ENCODE assay signal across 1 cellular context in genomic region chr5:120463991-120464626, GRCh38.
TF ChIP-seq lines count a peak whose summit lies in the region.

Gene PRR16 (plus strand): TSS chr5:120464300.

TF ChIP-seq in K562, 482 proteins besides CTCF, POLR2A, EP300 and RAD21 (continued from another document and continues in another):
- TF ChIP-seq MITF (IDR thresholded peaks at IDR 0.05) (no peak), MNT (conservative IDR thresholded peaks at IDR 0.05) (no peak), OTX1 (CRISPR knock-in tag; IDR thresholded peaks at IDR 0.05) (no peak), NRF1 (conservative IDR thresholded peaks at IDR 0.05 in 1 of 2, IDR thresholded peaks at IDR 0.05 in 1 of 2) (peak; percentile 83 to 86), ZNF507 (tag; conservative IDR thresholded peaks at IDR 0.05) (no peak), PBX2 (CRISPR knock-in tag; IDR thresholded peaks at IDR 0.05; ENCODE audit: low read depth) (no peak), PBX2 (tag; conservative IDR thresholded peaks at IDR 0.05; ENCODE audit: low read depth) (no peak), RFX1 (IDR thresholded peaks at IDR 0.05) (no peak), GTF2A2 (tag; IDR thresholded peaks at IDR 0.05) (no peak), NFE2L1 (tag; IDR thresholded peaks at IDR 0.05; ENCODE audit: borderline replicate concordance, low read depth) (no peak), NFXL1 (CRISPR knock-in tag; IDR thresholded peaks at IDR 0.05) (no peak), ZNF316 (IDR thresholded peaks at IDR 0.05) (no peak), ZNF263 (CRISPR knock-in tag; IDR thresholded peaks at IDR 0.05; ENCODE audit: borderline replicate concordance) (no peak), CREM (IDR thresholded peaks at IDR 0.05; ENCODE audit: low read depth) (peak; percentile 16; the same call in 1 of the 2 replicates), FOXM1 (IDR thresholded peaks at IDR 0.05; ENCODE audit: low read depth) (no peak), FOXM1 (CRISPR knock-in tag; IDR thresholded peaks at IDR 0.05; ENCODE audit: low read depth) (no peak), ETV1 (tag; conservative IDR thresholded peaks at IDR 0.05; ENCODE audit: low read depth) (no peak), RCOR1 (IDR thresholded peaks at IDR 0.05; ENCODE audit: borderline replicate concordance in 1 of 2, low read depth in 2 of 2, low read length in 2 of 2) (no peak), SRSF3 (IDR thresholded peaks at IDR 0.05; ENCODE audit: insufficient read depth, low read length) (no peak), NFYB (IDR thresholded peaks at IDR 0.05; ENCODE audit: extremely low read depth, insufficient read length) (no peak), DLX4 (CRISPR knock-in tag; IDR thresholded peaks at IDR 0.05) (no peak), PYGO2 (tag; IDR thresholded peaks at IDR 0.05) (no peak), MCM5 (IDR thresholded peaks at IDR 0.05; ENCODE audit: low read depth) (no peak), ZBTB40 (IDR thresholded peaks at IDR 0.05) (no peak), ZBTB40 (CRISPR knock-in tag; IDR thresholded peaks at IDR 0.05) (no peak), ZFPM2 (CRISPR knock-in tag; IDR thresholded peaks at IDR 0.05) (no peak), PHF8 (IDR thresholded peaks at IDR 0.05; ENCODE audit: borderline replicate concordance, low read length) (no peak; the same call in 1 of the 2 replicates), ZNF277 (CRISPR knock-in tag; IDR thresholded peaks at IDR 0.05; ENCODE audit: borderline replicate concordance) (no peak), ZNF639 (CRISPR knock-in tag; conservative IDR thresholded peaks at IDR 0.05 in 1 of 2, IDR thresholded peaks at IDR 0.05 in 1 of 2) (no peak), SMAD4 (CRISPR knock-in tag; conservative IDR thresholded peaks at IDR 0.05) (peak; percentile 47)
